18 cellular contexts compared by ENCODE assay signal in the genomic region with DNA sequence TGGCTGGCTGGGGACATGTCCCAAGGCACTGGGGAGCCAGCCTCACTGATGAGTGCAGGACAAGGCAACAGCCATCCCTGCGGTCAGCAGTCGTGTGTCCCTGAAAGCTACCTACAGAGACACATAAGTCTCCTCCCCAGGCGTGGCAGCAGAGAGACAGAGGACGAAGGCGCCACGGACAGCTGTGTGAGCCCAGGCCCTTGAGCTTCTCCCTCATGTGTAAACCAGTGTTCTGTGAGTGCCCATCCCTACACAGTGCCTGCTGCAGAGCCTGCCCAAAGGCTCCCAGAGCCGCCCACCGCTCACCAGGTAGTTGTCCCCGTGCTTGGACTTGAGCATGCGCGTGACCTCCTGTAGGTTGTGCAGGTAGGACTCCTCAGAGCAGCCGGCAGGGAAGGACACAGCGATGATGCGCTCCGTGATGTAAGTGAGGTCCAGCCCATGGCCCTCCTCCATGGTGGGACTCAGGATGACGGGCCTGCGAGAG.
"Had no signal": no experiment of that assay in that cellular context is flagged by ENCODE, and none has a peak within 500 bp of the region (broad histone marks: within the 10 kb centered on the region; RNA-seq: fewer than 3 reads in every experiment).

No MANE protein-coding gene starts in this region.

- H3K36me3 Mint-ChIP-seq: activated naive CD8-positive, alpha-beta T cell treated with anti-CD3 and anti-CD28 coated beads, Interleukin-2, amount 10 ng/mL, durations not matched to agents 7 days and 5 days had no signal

- H3K4me1 Mint-ChIP-seq: activated naive CD8-positive, alpha-beta T cell treated with anti-CD3 and anti-CD28 coated beads, Interleukin-2, amount 10 ng/mL, durations not matched to agents 7 days and 5 days had no signal

- H3K27me3 ChIP-seq: ovary, sigmoid colon had no signal

- DNase-seq: activated CD8-positive, alpha-beta memory T cell treated with anti-CD3 and anti-CD28 coated beads for 24 hours; activated CD8-positive, alpha-beta memory T cell treated with anti-CD3 and anti-CD28 coated beads, Interleukin-2, amount 50 U/mL, for 48 hours; activated naive CD4-positive, alpha-beta T cell treated with Interleukin-2 at 50 U/mL for 16 hours; activated naive CD8-positive, alpha-beta T cell treated with anti-CD3 and anti-CD28 coated beads, Interleukin-2, amount 10 ng/mL, durations not matched to agents 7 days and 5 days; activated T-cell treated with anti-CD3 and anti-CD28 coated beads, Interleukin-2, amount 50 U/mL, for 4 hours; amygdala; erythroblast; foreskin fibroblast; left colon; ovary; sigmoid colon; stimulated activated CD4-positive, alpha-beta T cell treated with anti-CD3 and anti-CD28 coated beads, Interleukin-15, amount 100 ng/mL, for 24 hours; stimulated activated CD4-positive, alpha-beta T cell treated with anti-CD3 and anti-CD28 coated beads, Interleukin-2, amount 100 ng/mL, for 48 hours; stimulated activated CD8-positive, alpha-beta memory T cell treated with anti-CD3 and anti-CD28 coated beads, Interleukin-4, amount 100 ng/mL, for 48 hours; stimulated activated naive CD4-positive, alpha-beta T cell; T-helper 9 cell had no signal

- H3K36me3 ChIP-seq: ovary had no signal

- H3K9me3 Mint-ChIP-seq: activated naive CD8-positive, alpha-beta T cell treated with anti-CD3 and anti-CD28 coated beads, Interleukin-2, amount 10 ng/mL, durations not matched to agents 7 days and 5 days; activated T-cell treated with anti-CD3 and anti-CD28 coated beads, Interleukin-2, amount 50 U/mL, for 4 hours; memory B cell had no signal

- H3K4me3 Mint-ChIP-seq: activated naive CD8-positive, alpha-beta T cell treated with anti-CD3 and anti-CD28 coated beads, Interleukin-2, amount 10 ng/mL, durations not matched to agents 7 days and 5 days; activated T-cell treated with anti-CD3 and anti-CD28 coated beads, Interleukin-2, amount 50 U/mL, for 4 hours; memory B cell had no signal

- H3K4me2 ChIP-seq: smooth muscle cell had no signal

- H3K9me3 ChIP-seq: ovary, sigmoid colon had no signal

- H3K27ac ChIP-seq: ovary, sigmoid colon had no signal

- ATAC-seq: activated T-cell treated with anti-CD3 and anti-CD28 coated beads, Interleukin-2, amount 50 U/mL, for 4 hours; left colon had no signal

- H3K27me3 Mint-ChIP-seq: activated naive CD8-positive, alpha-beta T cell treated with anti-CD3 and anti-CD28 coated beads, Interleukin-2, amount 10 ng/mL, durations not matched to agents 7 days and 5 days; memory B cell had no signal

- H3K27ac Mint-ChIP-seq: activated naive CD8-positive, alpha-beta T cell treated with anti-CD3 and anti-CD28 coated beads, Interleukin-2, amount 10 ng/mL, durations not matched to agents 7 days and 5 days had no signal

- H3K4me3 ChIP-seq: ovary, sigmoid colon, smooth muscle cell had no signal
